20 cellular contexts compared by ENCODE assay signal in the genomic region with DNA sequence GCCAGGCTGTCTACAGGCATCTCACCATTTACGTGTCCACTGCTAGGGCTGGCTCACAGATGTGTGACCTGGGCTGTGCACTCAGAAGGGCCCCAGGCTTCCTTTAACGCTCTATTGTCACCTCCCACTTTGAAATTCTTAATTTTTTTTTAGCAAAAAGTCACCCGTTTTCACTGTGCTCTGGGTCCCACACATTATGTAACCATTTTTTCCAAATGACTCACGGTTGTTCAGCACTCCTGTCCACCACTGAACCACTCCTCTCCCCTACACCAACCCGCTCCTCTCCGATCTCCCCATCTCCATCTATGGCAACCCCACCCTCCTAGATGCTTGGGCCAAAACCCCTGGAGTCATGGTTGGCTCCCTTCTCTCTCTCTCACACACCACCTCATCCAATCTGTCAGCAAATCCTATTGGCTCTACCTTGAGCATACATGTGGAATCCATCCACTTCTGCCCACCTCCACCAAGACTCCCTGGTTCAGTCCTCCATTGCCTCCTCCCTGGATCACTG. TPM values are rescaled to one million over a fixed set of nuclear protein-coding genes. Genes with fewer than 3 reads are reported as not detected.
DNase-seq lines count a peak whose midpoint lies in the region; ATAC-seq and TF ChIP-seq lines count a peak whose summit lies in the region.
"Had no signal": no experiment of that assay in that cellular context is flagged by ENCODE, and none has a peak within 500 bp of the region (broad histone marks: within the 10 kb centered on the region; RNA-seq: fewer than 3 reads in every experiment).

No MANE protein-coding gene starts in this region.

- no peaks in the 10 kb centered on the region for H3K27me3 ChIP-seq in dorsolateral prefrontal cortex
- H3K27me3 ChIP-seq: BLaER1 treated with 17β-estradiol and CSF1 and Interleukin-3, amounts not matched to agents 10 nM and 100 nM had no signal

- no peak for ATAC-seq in GM21390 (IDR thresholded peaks at IDR 0.05; ENCODE audit: unreplicated experiment)
- ATAC-seq: CD8-positive, alpha-beta T cell; HCT116; K562 had no signal

- CTCF ChIA-PET in Calu3 (lab: Charles Lee), result no interaction called here

- DNase-seq in EH (ENCODE audit: low read depth) (peak; percentile 10), RPMI7951 (ENCODE audit: low read depth) (peak; percentile 5), dorsolateral prefrontal cortex (peak in 2 of 10 donors; percentile 36 to 59), Calu3 (no peak), substantia nigra (lab: John Stamatoyannopoulos, UW) (no peak), GM19240 (ENCODE audit: insufficient read length, low spot score) (no peak)
- DNase-seq: 8988T; Caco-2; CD8-positive, alpha-beta T cell; DMS153; DMS79; GF-D8; HFFc6 had no signal

- H3K27me3 Mint-ChIP-seq in Calu3 (ENCODE audit: unreplicated experiment), result peaks cover 50% of the 10 kb centered on the region

- no peaks in the 10 kb centered on the region for H3K4me1 Mint-ChIP-seq in Calu3 (ENCODE audit: low read depth, unreplicated experiment)
- H3K4me1 Mint-ChIP-seq: B cell had no signal

- intact Hi-C loops in dorsolateral prefrontal cortex (cut with DNase I), result no loop called here
- intact Hi-C loops in Calu3 (cut with micrococcal nuclease; ENCODE audit: unreplicated experiment), result no loop called here

- BruUV-seq in Calu3 (replicated peaks; lab: Mats Ljungman, UMichigan), result no TSS peak

- no peak overlapping the region for H3K4me3 Mint-ChIP-seq in Calu3 (ENCODE audit: low read depth, unreplicated experiment)
- H3K4me3 Mint-ChIP-seq: B cell; CD8-positive, alpha-beta T cell; HFFc6 had no signal

- H3K36me3 Mint-ChIP-seq in Calu3 (ENCODE audit: insufficient read depth, unreplicated experiment), result no peaks in the 10 kb centered on the region
- H3K36me3 Mint-ChIP-seq: CD8-positive, alpha-beta T cell had no signal

- no peak overlapping the region for H3K27ac Mint-ChIP-seq in Calu3 (ENCODE audit: unreplicated experiment)
- H3K27ac Mint-ChIP-seq: B cell; CD8-positive, alpha-beta T cell; HFFc6 had no signal

- no peaks in the 10 kb centered on the region for H3K9me3 Mint-ChIP-seq in Calu3 (ENCODE audit: low read depth, unreplicated experiment)
- H3K9me3 Mint-ChIP-seq: CD8-positive, alpha-beta T cell; HFFc6 had no signal

- H3K4me3 ChIP-seq in dorsolateral prefrontal cortex, result no peak overlapping the region
- H3K4me3 ChIP-seq: BLaER1 treated with 17β-estradiol and CSF1 and Interleukin-3, amounts not matched to agents 10 nM and 100 nM; K562 had no signal

- no peak for TF ChIP-seq CTCF in dorsolateral prefrontal cortex (IDR thresholded peaks at IDR 0.05 in 54 of 56, conservative IDR thresholded peaks at IDR 0.05 in 2 of 56; ENCODE audit: low read depth in 1 of 56, partially characterized antibody in 56 of 56)
- no peak for TF ChIP-seq CTCF in Calu3 (IDR thresholded peaks at IDR 0.05; ENCODE audit: unreplicated experiment)

- H3K27ac ChIP-seq in dorsolateral prefrontal cortex (peak overlapping the region in 44 of 59 donors; percentile 4 to 87 (median 64)), temporal lobe (ENCODE audit: low read depth, low read length) (peak overlapping the region; percentile 32), substantia nigra (ENCODE audit: low read depth, low read length, poor library complexity, severe bottlenecking) (no peak overlapping the region)
- H3K27ac ChIP-seq: BLaER1 treated with 17β-estradiol and CSF1 and Interleukin-3, amounts not matched to agents 10 nM and 100 nM; HL-60 had no signal

RNA-seq across cellular contexts. Expression of a gene that starts 41.1 kb away (rescaled TPM):
- not detected in 2 replicates for total RNA-seq in RPMI7951 (2014; rRNA removed; shearing (Covaris generic))
- total RNA-seq in dorsolateral prefrontal cortex, result 100 to 1,000 TPM in 114 of 120 experiments, 10 to 100 TPM in 6; 54.7 to 233 (median 155) TPM
- 46.2 TPM for total RNA-seq in temporal lobe
- total RNA-seq in Calu3 (2022), result 0.27 TPM in 1 of 2 replicates, not detected in the other
- total RNA-seq: B cell; CD8-positive, alpha-beta T cell had no signal

Comparison
In these comparisons a context has a peak if more than half of its experiments do, and no peak if none do; other contexts are left out.
1. DNase-seq: peak in EH (single experiment) and RPMI7951 (single experiment); none in Calu3 (single experiment), substantia nigra (0 of 49) and GM19240 (single experiment).
2. RNA of a gene that starts 41.1 kb away (total RNA-seq): 54.7 to 233 TPM in dorsolateral prefrontal cortex and 46.2 TPM in temporal lobe (single experiment); not detected in RPMI7951 and 0.27 TPM in Calu3; every median in the first group is over 10 times any median in the second.